In genomic region chr9:91033802-91034201, GRCh38 we compare ENCODE assay signal across 8 cellular contexts.
DNase-seq lines count a peak whose midpoint lies in the region; ATAC-seq, FAIRE-seq and TF ChIP-seq lines count a peak whose summit lies in the region.

No MANE protein-coding gene starts in this region.

- no TSS peak for BruUV-seq in endothelial cell of umbilical vein (replicated peaks; lab: Mats Ljungman, UMichigan)

- POLR2A ChIA-PET in endothelial cell of umbilical vein (lab: Charles Lee): no interaction called here

- FAIRE-seq in endothelial cell of umbilical vein (lab: Jason Lieb, UNC): no peak

- H3K4me3 ChIP-seq in endothelial cell of umbilical vein (replicated peaks in 1 of 3; ENCODE audit: insufficient read depth in 1 of 3, low read depth in 1 of 3, low read length in 3 of 3) (no peak overlapping the region), MG63 (no peak overlapping the region)

- H3K9me1 ChIP-seq in endothelial cell of umbilical vein (replicated peaks; ENCODE audit: control insufficient read depth, extremely low read depth, insufficient read depth, low read length): no peaks in the 10 kb centered on the region

- no peak for TF ChIP-seq POLR2A in endothelial cell of umbilical vein (IDR thresholded peaks at IDR 0.05; ENCODE audit: low read depth, low read length)

- no peak for ATAC-seq in left ventricle myocardium superior
- ATAC-seq in HG03432 (IDR thresholded peaks at IDR 0.05; ENCODE audit: unreplicated experiment): no peak
- ATAC-seq in HG02852 (IDR thresholded peaks at IDR 0.05; ENCODE audit: unreplicated experiment): no peak

- DNase-seq in left ventricle myocardium superior: peak; percentile 45
- no peak for DNase-seq in cardiac septum (ENCODE audit: low spot score)
- DNase-seq in activated CD4-positive, alpha-beta T cell treated with anti-CD3 and anti-CD28 coated beads, Interleukin-2, amount 50 U/mL, for 48 hours: peak; percentile 87
- DNase-seq in endothelial cell of umbilical vein (ENCODE audit: low read depth, low spot score): no peak
- DNase-seq in stimulated activated CD4-positive, alpha-beta T cell treated with anti-CD3 and anti-CD28 coated beads, Interleukin-2, amount 100 ng/mL, for 48 hours: peak; percentile 74 to 83
- DNase-seq in MG63: no peak

- no peak overlapping the region for H3K27ac ChIP-seq in endothelial cell of umbilical vein (ENCODE audit: insufficient read depth, low read depth, low read length)

- dilution Hi-C loops in endothelial cell of umbilical vein (cut with MboI; ENCODE audit: extremely low pct_ligation_motif_present, low sequenced_read_pairs): no loop called here

- CTCF ChIA-PET in endothelial cell of umbilical vein (lab: Charles Lee): interaction anchor here (0.6 to 6.2 kb wide), 12 partner anchors 10 to 693 kb away, joined by 3 to 35 read pairs (median 4); partner anchors contain the start of gene NFIL3

- no peaks in the 10 kb centered on the region for H3K9me3 ChIP-seq in endothelial cell of umbilical vein (replicated peaks; ENCODE audit: control insufficient read depth, insufficient read depth, low read length)
- H3K9me3 ChIP-seq in MG63: no peaks in the 10 kb centered on the region

- intact Hi-C loops in left ventricle myocardium superior (cut with micrococcal nuclease): loop anchor here (5.0 kb wide), 1 partner anchor 398 kb away; no protein-coding TSS in a partner anchor
- intact Hi-C loops in cardiac septum (cut with DNase I): loop anchor here (10.0 kb wide), 1 partner anchor 651 kb away; no protein-coding TSS in a partner anchor
- intact Hi-C loops in endothelial cell of umbilical vein (cut with micrococcal nuclease): no loop called here

- TF ChIP-seq CTCF in endothelial cell of umbilical vein (IDR thresholded peaks at IDR 0.05; ENCODE audit: extremely low read depth in 1 of 2, insufficient read depth in 1 of 2, low read depth in 1 of 2, low read length in 2 of 2): peak; percentile 52 to 53

- H3K79me2 ChIP-seq in endothelial cell of umbilical vein (ENCODE audit: control insufficient read depth, insufficient read depth, low read length): no peaks in the 10 kb centered on the region

- no peak overlapping the region for H3K4me2 ChIP-seq in endothelial cell of umbilical vein (ENCODE audit: insufficient read depth, low read length)

- H3K9ac ChIP-seq in endothelial cell of umbilical vein (replicated peaks; ENCODE audit: extremely low read depth, insufficient read depth, low read length): no peak overlapping the region

- H3K27me3 ChIP-seq in endothelial cell of umbilical vein (ENCODE audit: control insufficient read depth in 2 of 2, insufficient read depth in 2 of 2, low read length in 2 of 2): peaks cover 0 to 2% of the 10 kb centered on the region in 2 experiments
- no peaks in the 10 kb centered on the region for H3K27me3 ChIP-seq in MG63

- H3K4me1 ChIP-seq in endothelial cell of umbilical vein (ENCODE audit: control insufficient read depth, extremely low read depth, insufficient read depth, low read length): peaks cover 17% of the 10 kb centered on the region

- H4K20me1 ChIP-seq in endothelial cell of umbilical vein (replicated peaks; ENCODE audit: control insufficient read depth, extremely low read depth, insufficient read depth, low read length): no peaks in the 10 kb centered on the region

- no peaks in the 10 kb centered on the region for H3K36me3 ChIP-seq in endothelial cell of umbilical vein (ENCODE audit: control insufficient read depth in 2 of 2, extremely low read depth in 1 of 2, insufficient read depth in 2 of 2, low read length in 2 of 2)
- H3K36me3 ChIP-seq in MG63: no peaks in the 10 kb centered on the region

- no peak overlapping the region for H2AFZ ChIP-seq in endothelial cell of umbilical vein (ENCODE audit: low read depth, low read length)

TF ChIP-seq in endothelial cell of umbilical vein, 7 proteins besides CTCF, POLR2A, EP300 and RAD21:
- TF ChIP-seq MYC (IDR thresholded peaks at IDR 0.05; ENCODE audit: low read depth, low read length) (no peak), EZH2 (IDR thresholded peaks at IDR 0.05; ENCODE audit: borderline replicate concordance, low read depth, low read length, severe bottlenecking) (no peak)
- TF ChIP-seq, protein P1, sequence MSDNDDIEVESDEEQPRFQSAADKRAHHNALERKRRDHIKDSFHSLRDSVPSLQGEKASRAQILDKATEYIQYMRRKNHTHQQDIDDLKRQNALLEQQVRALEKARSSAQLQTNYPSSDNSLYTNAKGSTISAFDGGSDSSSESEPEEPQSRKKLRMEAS (IDR thresholded peaks at IDR 0.05; ENCODE audit: insufficient read depth, insufficient read length): no peak

Comparison
In these comparisons a context has a peak if more than half of its experiments do, and no peak if none do; other contexts are left out.
1. DNase-seq: peak in left ventricle myocardium superior (single experiment), activated CD4-positive, alpha-beta T cell treated with anti-CD3 and anti-CD28 coated beads, Interleukin-2, amount 50 U/mL, for 48 hours (2 of 2) and stimulated activated CD4-positive, alpha-beta T cell treated with anti-CD3 and anti-CD28 coated beads, Interleukin-2, amount 100 ng/mL, for 48 hours (2 of 2); none in cardiac septum (single experiment), endothelial cell of umbilical vein (single experiment) and MG63 (single experiment).